1 cellular context compared by ENCODE assay signal in the genomic region with DNA sequence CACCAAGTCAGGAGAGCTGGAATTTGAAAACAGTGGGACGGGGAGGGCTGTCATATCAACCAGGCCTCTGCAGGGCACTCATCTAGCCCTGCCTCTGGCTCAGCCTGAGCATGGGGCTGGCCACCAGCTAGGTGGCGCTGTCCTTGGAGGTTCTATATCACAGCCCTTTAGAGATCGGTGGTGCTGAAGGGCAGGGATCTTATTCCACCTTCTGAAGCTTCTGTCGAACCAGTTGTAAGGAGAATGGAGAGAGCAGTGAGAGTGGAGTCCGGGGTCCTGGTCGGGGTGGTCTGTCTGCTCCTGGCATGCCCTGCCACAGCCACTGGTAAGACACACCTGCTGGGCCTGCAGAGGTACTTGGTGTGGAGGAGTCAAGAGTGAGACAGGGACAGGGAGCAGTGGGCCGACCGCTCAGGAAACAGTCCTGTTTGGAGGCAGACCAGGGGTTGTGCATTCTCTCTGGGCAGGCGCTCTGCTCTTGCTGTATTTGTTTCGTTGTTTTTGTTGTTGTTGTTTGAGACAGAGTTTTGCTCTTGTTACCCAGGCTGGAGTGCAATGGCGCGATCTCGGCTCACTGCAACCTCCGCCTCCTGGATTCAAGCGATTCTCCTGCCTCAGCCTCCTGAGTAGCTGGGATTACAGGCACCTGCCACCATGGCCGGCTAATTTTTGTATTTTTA.
TF ChIP-seq lines count a peak whose summit lies in the region.

A gene with protein sequence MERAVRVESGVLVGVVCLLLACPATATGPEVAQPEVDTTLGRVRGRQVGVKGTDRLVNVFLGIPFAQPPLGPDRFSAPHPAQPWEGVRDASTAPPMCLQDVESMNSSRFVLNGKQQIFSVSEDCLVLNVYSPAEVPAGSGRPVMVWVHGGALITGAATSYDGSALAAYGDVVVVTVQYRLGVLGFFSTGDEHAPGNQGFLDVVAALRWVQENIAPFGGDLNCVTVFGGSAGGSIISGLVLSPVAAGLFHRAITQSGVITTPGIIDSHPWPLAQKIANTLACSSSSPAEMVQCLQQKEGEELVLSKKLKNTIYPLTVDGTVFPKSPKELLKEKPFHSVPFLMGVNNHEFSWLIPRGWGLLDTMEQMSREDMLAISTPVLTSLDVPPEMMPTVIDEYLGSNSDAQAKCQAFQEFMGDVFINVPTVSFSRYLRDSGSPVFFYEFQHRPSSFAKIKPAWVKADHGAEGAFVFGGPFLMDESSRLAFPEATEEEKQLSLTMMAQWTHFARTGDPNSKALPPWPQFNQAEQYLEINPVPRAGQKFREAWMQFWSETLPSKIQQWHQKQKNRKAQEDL (plus strand): TSS at position 202 of the 680 bp plus-strand sequence. CDS start 42 bp downstream, at position 244.

TF ChIP-seq in K562, 482 proteins besides CTCF, POLR2A, EP300 and RAD21 (continued from another document and continues in another):
- TF ChIP-seq, protein P1, sequence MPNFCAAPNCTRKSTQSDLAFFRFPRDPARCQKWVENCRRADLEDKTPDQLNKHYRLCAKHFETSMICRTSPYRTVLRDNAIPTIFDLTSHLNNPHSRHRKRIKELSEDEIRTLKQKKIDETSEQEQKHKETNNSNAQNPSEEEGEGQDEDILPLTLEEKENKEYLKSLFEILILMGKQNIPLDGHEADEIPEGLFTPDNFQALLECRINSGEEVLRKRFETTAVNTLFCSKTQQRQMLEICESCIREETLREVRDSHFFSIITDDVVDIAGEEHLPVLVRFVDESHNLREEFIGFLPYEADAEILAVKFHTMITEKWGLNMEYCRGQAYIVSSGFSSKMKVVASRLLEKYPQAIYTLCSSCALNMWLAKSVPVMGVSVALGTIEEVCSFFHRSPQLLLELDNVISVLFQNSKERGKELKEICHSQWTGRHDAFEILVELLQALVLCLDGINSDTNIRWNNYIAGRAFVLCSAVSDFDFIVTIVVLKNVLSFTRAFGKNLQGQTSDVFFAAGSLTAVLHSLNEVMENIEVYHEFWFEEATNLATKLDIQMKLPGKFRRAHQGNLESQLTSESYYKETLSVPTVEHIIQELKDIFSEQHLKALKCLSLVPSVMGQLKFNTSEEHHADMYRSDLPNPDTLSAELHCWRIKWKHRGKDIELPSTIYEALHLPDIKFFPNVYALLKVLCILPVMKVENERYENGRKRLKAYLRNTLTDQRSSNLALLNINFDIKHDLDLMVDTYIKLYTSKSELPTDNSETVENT (CRISPR knock-in tag; IDR thresholded peaks at IDR 0.05): no peak
- TF ChIP-seq, protein P2, sequence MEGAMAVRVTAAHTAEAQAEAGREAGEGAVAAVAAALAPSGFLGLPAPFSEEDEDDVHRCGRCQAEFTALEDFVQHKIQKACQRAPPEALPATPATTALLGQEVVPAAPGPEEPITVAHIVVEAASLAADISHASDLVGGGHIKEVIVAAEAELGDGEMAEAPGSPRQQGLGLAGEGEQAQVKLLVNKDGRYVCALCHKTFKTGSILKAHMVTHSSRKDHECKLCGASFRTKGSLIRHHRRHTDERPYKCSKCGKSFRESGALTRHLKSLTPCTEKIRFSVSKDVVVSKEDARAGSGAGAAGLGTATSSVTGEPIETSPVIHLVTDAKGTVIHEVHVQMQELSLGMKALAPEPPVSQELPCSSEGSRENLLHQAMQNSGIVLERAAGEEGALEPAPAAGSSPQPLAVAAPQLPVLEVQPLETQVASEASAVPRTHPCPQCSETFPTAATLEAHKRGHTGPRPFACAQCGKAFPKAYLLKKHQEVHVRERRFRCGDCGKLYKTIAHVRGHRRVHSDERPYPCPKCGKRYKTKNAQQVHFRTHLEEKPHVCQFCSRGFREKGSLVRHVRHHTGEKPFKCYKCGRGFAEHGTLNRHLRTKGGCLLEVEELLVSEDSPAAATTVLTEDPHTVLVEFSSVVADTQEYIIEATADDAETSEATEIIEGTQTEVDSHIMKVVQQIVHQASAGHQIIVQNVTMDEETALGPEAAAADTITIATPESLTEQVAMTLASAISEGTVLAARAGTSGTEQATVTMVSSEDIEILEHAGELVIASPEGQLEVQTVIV (CRISPR knock-in tag; IDR thresholded peaks at IDR 0.05; ENCODE audit: borderline replicate concordance): no peak
- TF ChIP-seq DMBX1 (CRISPR knock-in tag; IDR thresholded peaks at IDR 0.05; ENCODE audit: borderline replicate concordance) (no peak), PCBP2 (IDR thresholded peaks at IDR 0.05; ENCODE audit: low read depth, low read length, poor library complexity, severe bottlenecking) (no peak), C11orf30 (IDR thresholded peaks at IDR 0.05; ENCODE audit: low read depth) (no peak), ZKSCAN3 (CRISPR knock-in tag; IDR thresholded peaks at IDR 0.05) (no peak), TEAD1 (CRISPR knock-in tag; IDR thresholded peaks at IDR 0.05) (no peak), TFAM (CRISPR knock-in tag; conservative IDR thresholded peaks at IDR 0.05) (no peak), SRSF9 (IDR thresholded peaks at IDR 0.05; ENCODE audit: borderline replicate concordance, low read depth, low read length) (no peak), ARNT (IDR thresholded peaks at IDR 0.05) (0 out of 4 replicates have a peak, but pooled peaks of 1 of the 2 experiments have one; percentile 28), MAFK (IDR thresholded peaks at IDR 0.05; ENCODE audit: low read length) (no peak), SMC3 (conservative IDR thresholded peaks at IDR 0.05; ENCODE audit: insufficient read depth, low read depth, low read length) (peak; percentile 48), ATF1 (CRISPR knock-in tag; IDR thresholded peaks at IDR 0.05) (no peak), ATF1 (tag; IDR thresholded peaks at IDR 0.05) (no peak), U2AF1 (optimal IDR thresholded peaks at IDR 0.05; ENCODE audit: low read depth, low read length) (no peak), TCF7 (IDR thresholded peaks at IDR 0.05; ENCODE audit: borderline replicate concordance) (no peak), FOXJ2 (tag; IDR thresholded peaks at IDR 0.05) (no peak)
- TF ChIP-seq, protein P3, sequence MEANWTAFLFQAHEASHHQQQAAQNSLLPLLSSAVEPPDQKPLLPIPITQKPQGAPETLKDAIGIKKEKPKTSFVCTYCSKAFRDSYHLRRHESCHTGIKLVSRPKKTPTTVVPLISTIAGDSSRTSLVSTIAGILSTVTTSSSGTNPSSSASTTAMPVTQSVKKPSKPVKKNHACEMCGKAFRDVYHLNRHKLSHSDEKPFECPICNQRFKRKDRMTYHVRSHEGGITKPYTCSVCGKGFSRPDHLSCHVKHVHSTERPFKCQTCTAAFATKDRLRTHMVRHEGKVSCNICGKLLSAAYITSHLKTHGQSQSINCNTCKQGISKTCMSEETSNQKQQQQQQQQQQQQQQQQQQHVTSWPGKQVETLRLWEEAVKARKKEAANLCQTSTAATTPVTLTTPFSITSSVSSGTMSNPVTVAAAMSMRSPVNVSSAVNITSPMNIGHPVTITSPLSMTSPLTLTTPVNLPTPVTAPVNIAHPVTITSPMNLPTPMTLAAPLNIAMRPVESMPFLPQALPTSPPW (CRISPR knock-in tag; IDR thresholded peaks at IDR 0.05): no peak
- TF ChIP-seq, protein P4, sequence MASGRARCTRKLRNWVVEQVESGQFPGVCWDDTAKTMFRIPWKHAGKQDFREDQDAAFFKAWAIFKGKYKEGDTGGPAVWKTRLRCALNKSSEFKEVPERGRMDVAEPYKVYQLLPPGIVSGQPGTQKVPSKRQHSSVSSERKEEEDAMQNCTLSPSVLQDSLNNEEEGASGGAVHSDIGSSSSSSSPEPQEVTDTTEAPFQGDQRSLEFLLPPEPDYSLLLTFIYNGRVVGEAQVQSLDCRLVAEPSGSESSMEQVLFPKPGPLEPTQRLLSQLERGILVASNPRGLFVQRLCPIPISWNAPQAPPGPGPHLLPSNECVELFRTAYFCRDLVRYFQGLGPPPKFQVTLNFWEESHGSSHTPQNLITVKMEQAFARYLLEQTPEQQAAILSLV (tag; IDR thresholded peaks at IDR 0.05): no peak
- TF ChIP-seq, protein P5, sequence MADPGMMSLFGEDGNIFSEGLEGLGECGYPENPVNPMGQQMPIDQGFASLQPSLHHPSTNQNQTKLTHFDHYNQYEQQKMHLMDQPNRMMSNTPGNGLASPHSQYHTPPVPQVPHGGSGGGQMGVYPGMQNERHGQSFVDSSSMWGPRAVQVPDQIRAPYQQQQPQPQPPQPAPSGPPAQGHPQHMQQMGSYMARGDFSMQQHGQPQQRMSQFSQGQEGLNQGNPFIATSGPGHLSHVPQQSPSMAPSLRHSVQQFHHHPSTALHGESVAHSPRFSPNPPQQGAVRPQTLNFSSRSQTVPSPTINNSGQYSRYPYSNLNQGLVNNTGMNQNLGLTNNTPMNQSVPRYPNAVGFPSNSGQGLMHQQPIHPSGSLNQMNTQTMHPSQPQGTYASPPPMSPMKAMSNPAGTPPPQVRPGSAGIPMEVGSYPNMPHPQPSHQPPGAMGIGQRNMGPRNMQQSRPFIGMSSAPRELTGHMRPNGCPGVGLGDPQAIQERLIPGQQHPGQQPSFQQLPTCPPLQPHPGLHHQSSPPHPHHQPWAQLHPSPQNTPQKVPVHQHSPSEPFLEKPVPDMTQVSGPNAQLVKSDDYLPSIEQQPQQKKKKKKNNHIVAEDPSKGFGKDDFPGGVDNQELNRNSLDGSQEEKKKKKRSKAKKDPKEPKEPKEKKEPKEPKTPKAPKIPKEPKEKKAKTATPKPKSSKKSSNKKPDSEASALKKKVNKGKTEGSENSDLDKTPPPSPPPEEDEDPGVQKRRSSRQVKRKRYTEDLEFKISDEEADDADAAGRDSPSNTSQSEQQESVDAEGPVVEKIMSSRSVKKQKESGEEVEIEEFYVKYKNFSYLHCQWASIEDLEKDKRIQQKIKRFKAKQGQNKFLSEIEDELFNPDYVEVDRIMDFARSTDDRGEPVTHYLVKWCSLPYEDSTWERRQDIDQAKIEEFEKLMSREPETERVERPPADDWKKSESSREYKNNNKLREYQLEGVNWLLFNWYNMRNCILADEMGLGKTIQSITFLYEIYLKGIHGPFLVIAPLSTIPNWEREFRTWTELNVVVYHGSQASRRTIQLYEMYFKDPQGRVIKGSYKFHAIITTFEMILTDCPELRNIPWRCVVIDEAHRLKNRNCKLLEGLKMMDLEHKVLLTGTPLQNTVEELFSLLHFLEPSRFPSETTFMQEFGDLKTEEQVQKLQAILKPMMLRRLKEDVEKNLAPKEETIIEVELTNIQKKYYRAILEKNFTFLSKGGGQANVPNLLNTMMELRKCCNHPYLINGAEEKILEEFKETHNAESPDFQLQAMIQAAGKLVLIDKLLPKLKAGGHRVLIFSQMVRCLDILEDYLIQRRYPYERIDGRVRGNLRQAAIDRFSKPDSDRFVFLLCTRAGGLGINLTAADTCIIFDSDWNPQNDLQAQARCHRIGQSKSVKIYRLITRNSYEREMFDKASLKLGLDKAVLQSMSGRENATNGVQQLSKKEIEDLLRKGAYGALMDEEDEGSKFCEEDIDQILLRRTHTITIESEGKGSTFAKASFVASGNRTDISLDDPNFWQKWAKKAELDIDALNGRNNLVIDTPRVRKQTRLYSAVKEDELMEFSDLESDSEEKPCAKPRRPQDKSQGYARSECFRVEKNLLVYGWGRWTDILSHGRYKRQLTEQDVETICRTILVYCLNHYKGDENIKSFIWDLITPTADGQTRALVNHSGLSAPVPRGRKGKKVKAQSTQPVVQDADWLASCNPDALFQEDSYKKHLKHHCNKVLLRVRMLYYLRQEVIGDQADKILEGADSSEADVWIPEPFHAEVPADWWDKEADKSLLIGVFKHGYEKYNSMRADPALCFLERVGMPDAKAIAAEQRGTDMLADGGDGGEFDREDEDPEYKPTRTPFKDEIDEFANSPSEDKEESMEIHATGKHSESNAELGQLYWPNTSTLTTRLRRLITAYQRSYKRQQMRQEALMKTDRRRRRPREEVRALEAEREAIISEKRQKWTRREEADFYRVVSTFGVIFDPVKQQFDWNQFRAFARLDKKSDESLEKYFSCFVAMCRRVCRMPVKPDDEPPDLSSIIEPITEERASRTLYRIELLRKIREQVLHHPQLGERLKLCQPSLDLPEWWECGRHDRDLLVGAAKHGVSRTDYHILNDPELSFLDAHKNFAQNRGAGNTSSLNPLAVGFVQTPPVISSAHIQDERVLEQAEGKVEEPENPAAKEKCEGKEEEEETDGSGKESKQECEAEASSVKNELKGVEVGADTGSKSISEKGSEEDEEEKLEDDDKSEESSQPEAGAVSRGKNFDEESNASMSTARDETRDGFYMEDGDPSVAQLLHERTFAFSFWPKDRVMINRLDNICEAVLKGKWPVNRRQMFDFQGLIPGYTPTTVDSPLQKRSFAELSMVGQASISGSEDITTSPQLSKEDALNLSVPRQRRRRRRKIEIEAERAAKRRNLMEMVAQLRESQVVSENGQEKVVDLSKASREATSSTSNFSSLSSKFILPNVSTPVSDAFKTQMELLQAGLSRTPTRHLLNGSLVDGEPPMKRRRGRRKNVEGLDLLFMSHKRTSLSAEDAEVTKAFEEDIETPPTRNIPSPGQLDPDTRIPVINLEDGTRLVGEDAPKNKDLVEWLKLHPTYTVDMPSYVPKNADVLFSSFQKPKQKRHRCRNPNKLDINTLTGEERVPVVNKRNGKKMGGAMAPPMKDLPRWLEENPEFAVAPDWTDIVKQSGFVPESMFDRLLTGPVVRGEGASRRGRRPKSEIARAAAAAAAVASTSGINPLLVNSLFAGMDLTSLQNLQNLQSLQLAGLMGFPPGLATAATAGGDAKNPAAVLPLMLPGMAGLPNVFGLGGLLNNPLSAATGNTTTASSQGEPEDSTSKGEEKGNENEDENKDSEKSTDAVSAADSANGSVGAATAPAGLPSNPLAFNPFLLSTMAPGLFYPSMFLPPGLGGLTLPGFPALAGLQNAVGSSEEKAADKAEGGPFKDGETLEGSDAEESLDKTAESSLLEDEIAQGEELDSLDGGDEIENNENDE (IDR thresholded peaks at IDR 0.05; ENCODE audit: low read depth, low read length): no peak
- TF ChIP-seq, protein P6, sequence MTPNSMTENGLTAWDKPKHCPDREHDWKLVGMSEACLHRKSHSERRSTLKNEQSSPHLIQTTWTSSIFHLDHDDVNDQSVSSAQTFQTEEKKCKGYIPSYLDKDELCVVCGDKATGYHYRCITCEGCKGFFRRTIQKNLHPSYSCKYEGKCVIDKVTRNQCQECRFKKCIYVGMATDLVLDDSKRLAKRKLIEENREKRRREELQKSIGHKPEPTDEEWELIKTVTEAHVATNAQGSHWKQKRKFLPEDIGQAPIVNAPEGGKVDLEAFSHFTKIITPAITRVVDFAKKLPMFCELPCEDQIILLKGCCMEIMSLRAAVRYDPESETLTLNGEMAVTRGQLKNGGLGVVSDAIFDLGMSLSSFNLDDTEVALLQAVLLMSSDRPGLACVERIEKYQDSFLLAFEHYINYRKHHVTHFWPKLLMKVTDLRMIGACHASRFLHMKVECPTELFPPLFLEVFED (CRISPR knock-in tag; conservative IDR thresholded peaks at IDR 0.05): no peak
- TF ChIP-seq, protein P7, sequence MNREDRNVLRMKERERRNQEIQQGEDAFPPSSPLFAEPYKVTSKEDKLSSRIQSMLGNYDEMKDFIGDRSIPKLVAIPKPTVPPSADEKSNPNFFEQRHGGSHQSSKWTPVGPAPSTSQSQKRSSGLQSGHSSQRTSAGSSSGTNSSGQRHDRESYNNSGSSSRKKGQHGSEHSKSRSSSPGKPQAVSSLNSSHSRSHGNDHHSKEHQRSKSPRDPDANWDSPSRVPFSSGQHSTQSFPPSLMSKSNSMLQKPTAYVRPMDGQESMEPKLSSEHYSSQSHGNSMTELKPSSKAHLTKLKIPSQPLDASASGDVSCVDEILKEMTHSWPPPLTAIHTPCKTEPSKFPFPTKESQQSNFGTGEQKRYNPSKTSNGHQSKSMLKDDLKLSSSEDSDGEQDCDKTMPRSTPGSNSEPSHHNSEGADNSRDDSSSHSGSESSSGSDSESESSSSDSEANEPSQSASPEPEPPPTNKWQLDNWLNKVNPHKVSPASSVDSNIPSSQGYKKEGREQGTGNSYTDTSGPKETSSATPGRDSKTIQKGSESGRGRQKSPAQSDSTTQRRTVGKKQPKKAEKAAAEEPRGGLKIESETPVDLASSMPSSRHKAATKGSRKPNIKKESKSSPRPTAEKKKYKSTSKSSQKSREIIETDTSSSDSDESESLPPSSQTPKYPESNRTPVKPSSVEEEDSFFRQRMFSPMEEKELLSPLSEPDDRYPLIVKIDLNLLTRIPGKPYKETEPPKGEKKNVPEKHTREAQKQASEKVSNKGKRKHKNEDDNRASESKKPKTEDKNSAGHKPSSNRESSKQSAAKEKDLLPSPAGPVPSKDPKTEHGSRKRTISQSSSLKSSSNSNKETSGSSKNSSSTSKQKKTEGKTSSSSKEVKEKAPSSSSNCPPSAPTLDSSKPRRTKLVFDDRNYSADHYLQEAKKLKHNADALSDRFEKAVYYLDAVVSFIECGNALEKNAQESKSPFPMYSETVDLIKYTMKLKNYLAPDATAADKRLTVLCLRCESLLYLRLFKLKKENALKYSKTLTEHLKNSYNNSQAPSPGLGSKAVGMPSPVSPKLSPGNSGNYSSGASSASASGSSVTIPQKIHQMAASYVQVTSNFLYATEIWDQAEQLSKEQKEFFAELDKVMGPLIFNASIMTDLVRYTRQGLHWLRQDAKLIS (CRISPR knock-in tag; IDR thresholded peaks at IDR 0.05): no peak
